ENCODE assay signal across 12 cellular contexts in the genomic region with DNA sequence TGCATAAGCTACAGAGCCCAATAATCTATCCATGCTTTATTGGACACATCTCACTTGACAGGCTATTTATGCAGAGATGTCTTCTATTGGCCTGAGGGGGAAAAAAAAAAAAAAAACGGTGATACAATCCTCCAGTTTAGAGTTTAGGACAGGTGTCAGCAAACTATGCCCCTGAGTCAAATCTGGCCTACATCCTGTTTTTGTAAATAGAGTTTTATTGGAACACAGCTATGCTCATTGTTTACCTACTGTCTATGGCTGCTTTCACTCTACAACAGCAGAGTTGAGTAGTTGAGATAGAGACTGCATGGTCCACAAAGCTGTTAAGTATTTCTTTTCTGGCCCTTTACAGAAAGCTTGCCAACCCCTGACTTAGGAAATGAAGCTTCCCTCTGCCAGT.
"Had no signal": no experiment of that assay in that cellular context is flagged by ENCODE, and none has a peak within 500 bp of the region (broad histone marks: within the 10 kb centered on the region; RNA-seq: fewer than 3 reads in every experiment).

No MANE protein-coding gene starts in this region.

- H3K27ac ChIP-seq: breast epithelium, coronary artery, left ventricle myocardium inferior, sigmoid colon, thoracic aorta, upper lobe of left lung had no signal

- H3K4me3 ChIP-seq: breast epithelium, coronary artery, left ventricle myocardium inferior, sigmoid colon, thoracic aorta, upper lobe of left lung had no signal

- DNase-seq: activated CD4-positive, alpha-beta T cell treated with anti-CD3 and anti-CD28 coated beads, Interleukin-2, amount 50 U/mL, for 4 hours; activated gamma-delta T cell; left ventricle myocardium inferior; occipital lobe; posterior cingulate gyrus; sigmoid colon; stimulated activated CD4-positive, alpha-beta T cell treated with anti-CD3 and anti-CD28 coated beads, Interleukin-4, amount 100 ng/mL, for 24 hours; upper lobe of left lung had no signal

- H3K27me3 ChIP-seq: breast epithelium, sigmoid colon, upper lobe of left lung had no signal

- H3K9me3 ChIP-seq: breast epithelium, left ventricle myocardium inferior, sigmoid colon, thoracic aorta, upper lobe of left lung had no signal

- ATAC-seq: stimulated activated effector memory CD8-positive, alpha-beta T cell treated with anti-CD3 and anti-CD28 coated beads, Interleukin-12 subunit alpha, Interleukin-12 subunit beta, amount 100 ng/mL, for 72 hours had no signal

- H3K36me3 ChIP-seq: breast epithelium, left ventricle myocardium inferior, sigmoid colon, thoracic aorta, upper lobe of left lung had no signal

- H3K4me1 ChIP-seq: breast epithelium, sigmoid colon had no signal
